ENCODE assay signal across 26 cellular contexts in genomic region chr3:53651927-53652326, GRCh38.
"Had no signal": no experiment of that assay in that cellular context is flagged by ENCODE, and none has a peak within 500 bp of the region (broad histone marks: within the 10 kb centered on the region; RNA-seq: fewer than 3 reads in every experiment).

No MANE protein-coding gene starts in this region.

- H3K4me3 ChIP-seq: pancreas, prostate gland, right lobe of liver, sigmoid colon, suprapubic skin, testis, tibial artery, transverse colon, upper lobe of right lung, vagina had no signal

- H3K36me3 ChIP-seq: neutrophil, pancreas, prostate gland, right lobe of liver, sigmoid colon, suprapubic skin, tibial artery, transverse colon, upper lobe of right lung, vagina had no signal

- FAIRE-seq: pancreas, small intestine had no signal

- H3K27ac ChIP-seq: neutrophil, pancreas, prostate gland, right lobe of liver, suprapubic skin, testis, tibial artery, upper lobe of right lung, vagina had no signal

- H3K27me3 ChIP-seq: pancreas, right lobe of liver, sigmoid colon, suprapubic skin, testis, tibial artery, transverse colon, upper lobe of right lung, vagina had no signal

- DNase-seq: naive thymus-derived CD8-positive, alpha-beta T cell; nephron progenitor cell; nucleus accumbens; pancreas; right cardiac atrium; right lobe of liver; sigmoid colon; small intestine; stimulated activated CD4-positive, alpha-beta T cell treated with anti-CD3 and anti-CD28 coated beads, Interleukin-15, amount 100 ng/mL, for 24 hours; stimulated activated CD4-positive, alpha-beta T cell treated with anti-CD3 and anti-CD28 coated beads, Interleukin-2, amount 100 ng/mL, for 24 hours; stimulated activated CD4-positive, alpha-beta T cell treated with anti-CD3 and anti-CD28 coated beads, Interleukin-2, amount 100 ng/mL, for 48 hours; stimulated activated CD4-positive, alpha-beta T cell treated with anti-CD3 and anti-CD28 coated beads, Interleukin-4, amount 100 ng/mL, for 24 hours; stimulated activated naive CD4-positive, alpha-beta T cell; stimulated activated naive CD8-positive, alpha-beta T cell treated with anti-CD3 and anti-CD28 coated beads, Interleukin-15, amount 100 ng/mL, for 72 hours; stimulated activated naive CD8-positive, alpha-beta T cell treated with anti-CD3 and anti-CD28 coated beads, Interleukin-15, Interleukin-2, amounts not matched to agents 100 U/mL and 50 U/mL, for 24 hours; substantia nigra; testis; tibial artery; transverse colon; upper lobe of right lung had no signal

- ATAC-seq: naive thymus-derived CD8-positive, alpha-beta T cell; natural killer cell treated with Interleukin-12 subunit alpha and Interleukin-12 subunit beta and Interleukin-15 and Interleukin-18, amount 100 ng/mL, for 72 hours; pancreas; right cardiac atrium; right lobe of liver; stimulated activated effector memory CD8-positive, alpha-beta T cell treated with anti-CD3 and anti-CD28 coated beads, Interleukin-12 subunit alpha, Interleukin-12 subunit beta, amount 100 ng/mL, for 72 hours; stimulated activated naive CD8-positive, alpha-beta T cell treated with anti-CD3 and anti-CD28 coated beads, Interleukin-15, amount 100 ng/mL, for 72 hours; stimulated activated naive CD8-positive, alpha-beta T cell treated with anti-CD3 and anti-CD28 coated beads, Interleukin-15, Interleukin-2, amounts not matched to agents 100 U/mL and 50 U/mL, for 24 hours; upper lobe of right lung had no signal

- H3K4me1 ChIP-seq: pancreas, right lobe of liver, tibial artery, vagina had no signal

- H3K9me3 ChIP-seq: neutrophil, pancreas, prostate gland, right lobe of liver, suprapubic skin, testis, tibial artery, transverse colon, upper lobe of right lung, vagina had no signal
